In genomic region chr12:123633379-123634141, GRCh38 we compare ENCODE assay signal across 1 cellular context.
A peak's percentile ranks its signal among the peaks of the same experiment; 100 is the strongest.
TF ChIP-seq lines count a peak whose summit lies in the region.

Gene EIF2B1, minus strand, starts transcription at chr12:123633686. Its CDS starts 129 bp downstream, at chr12:123633557.
Gene GTF2H3, plus strand, starts transcription at chr12:123633829. Its CDS starts 31 bp downstream, at chr12:123633860.

TF ChIP-seq in HepG2, 621 proteins besides CTCF, POLR2A, EP300 and RAD21 (continued from another document and continues in another):
- TF ChIP-seq ZBTB38 (CRISPR knock-in tag; IDR thresholded peaks at IDR 0.05) (peak; percentile 93), ZNF20 (CRISPR knock-in tag; IDR thresholded peaks at IDR 0.05) (no peak), SIX1 (CRISPR knock-in tag; IDR thresholded peaks at IDR 0.05; ENCODE audit: borderline replicate concordance) (no peak), DZIP1 (CRISPR knock-in tag; IDR thresholded peaks at IDR 0.05) (no peak), KDM2A (CRISPR knock-in tag; IDR thresholded peaks at IDR 0.05; ENCODE audit: borderline replicate concordance, low read depth) (peak; percentile 92), TEF (CRISPR knock-in tag; IDR thresholded peaks at IDR 0.05) (0 out of 2 replicates have a peak, but pooled peaks have one; percentile 30), ZNF607 (CRISPR knock-in tag; IDR thresholded peaks at IDR 0.05; ENCODE audit: borderline replicate concordance) (0 out of 2 replicates have a peak, but pooled peaks have one; percentile 42), ZFYVE20 (CRISPR knock-in tag; IDR thresholded peaks at IDR 0.05; ENCODE audit: borderline replicate concordance, low read depth) (no peak), PATZ1 (CRISPR knock-in tag; IDR thresholded peaks at IDR 0.05) (peak; percentile 38; the same call in 1 of the 2 replicates), ZBTB4 (CRISPR knock-in tag; IDR thresholded peaks at IDR 0.05; ENCODE audit: borderline replicate concordance) (peak; percentile 23; the same call in 1 of the 2 replicates), ZNF572 (CRISPR knock-in tag; IDR thresholded peaks at IDR 0.05) (no peak), ZNF234 (CRISPR knock-in tag; conservative IDR thresholded peaks at IDR 0.05) (no peak), ELK4 (CRISPR knock-in tag; IDR thresholded peaks at IDR 0.05; ENCODE audit: borderline replicate concordance) (peak; percentile 94; the same call in 1 of the 2 replicates), ARNT (IDR thresholded peaks at IDR 0.05) (no peak), HBP1 (CRISPR knock-in tag; IDR thresholded peaks at IDR 0.05; ENCODE audit: low read depth) (peak; percentile 96), NFAT5 (CRISPR knock-in tag; IDR thresholded peaks at IDR 0.05) (no peak), ZNF747 (CRISPR knock-in tag; IDR thresholded peaks at IDR 0.05; ENCODE audit: borderline replicate concordance) (no peak; the same call in 1 of the 2 replicates), ZNF569 (CRISPR knock-in tag; IDR thresholded peaks at IDR 0.05; ENCODE audit: borderline replicate concordance) (no peak), ARNT2 (CRISPR knock-in tag; IDR thresholded peaks at IDR 0.05; ENCODE audit: low read depth) (peak; percentile 93; the same call in 1 of the 2 replicates), MATR3 (CRISPR knock-in tag; IDR thresholded peaks at IDR 0.05) (no peak), NFYB (CRISPR knock-in tag; IDR thresholded peaks at IDR 0.05) (peak; percentile 71), SPEN (CRISPR knock-in tag; IDR thresholded peaks at IDR 0.05; ENCODE audit: low read depth) (peak; percentile 99), SRSF4 (IDR thresholded peaks at IDR 0.05; ENCODE audit: low read depth, low read length, poor library complexity, severe bottlenecking) (no peak), ZNF672 (CRISPR knock-in tag; IDR thresholded peaks at IDR 0.05) (no peak), ZNF382 (CRISPR knock-in tag; IDR thresholded peaks at IDR 0.05; ENCODE audit: borderline replicate concordance) (no peak), IKZF4 (CRISPR knock-in tag; IDR thresholded peaks at IDR 0.05; ENCODE audit: borderline replicate concordance, low read depth, not compliant biosample characterization) (no peak), TFE3 (CRISPR knock-in tag; IDR thresholded peaks at IDR 0.05) (peak; percentile 90), ZFP82 (CRISPR knock-in tag; IDR thresholded peaks at IDR 0.05; ENCODE audit: borderline replicate concordance) (no peak), MEF2D (CRISPR knock-in tag; IDR thresholded peaks at IDR 0.05) (peak; percentile 75), TBX2 (CRISPR knock-in tag; IDR thresholded peaks at IDR 0.05; ENCODE audit: borderline replicate concordance) (peak; percentile 93), ZNF670 (CRISPR knock-in tag; IDR thresholded peaks at IDR 0.05; ENCODE audit: borderline replicate concordance) (peak; percentile 82; the same call in 1 of the 2 replicates), ZNF138 (CRISPR knock-in tag; IDR thresholded peaks at IDR 0.05; ENCODE audit: low read depth) (0 out of 2 replicates have a peak, but pooled peaks have one; percentile 68), ZFX (CRISPR knock-in tag; IDR thresholded peaks at IDR 0.05; ENCODE audit: low read depth) (peak; percentile 85), TGIF2 (CRISPR knock-in tag; IDR thresholded peaks at IDR 0.05) (peak; percentile 96), ZNF441 (CRISPR knock-in tag; IDR thresholded peaks at IDR 0.05; ENCODE audit: borderline replicate concordance) (peak; percentile 66; the same call in 1 of the 2 replicates)
